1 cellular context compared by ENCODE assay signal in the genomic region with DNA sequence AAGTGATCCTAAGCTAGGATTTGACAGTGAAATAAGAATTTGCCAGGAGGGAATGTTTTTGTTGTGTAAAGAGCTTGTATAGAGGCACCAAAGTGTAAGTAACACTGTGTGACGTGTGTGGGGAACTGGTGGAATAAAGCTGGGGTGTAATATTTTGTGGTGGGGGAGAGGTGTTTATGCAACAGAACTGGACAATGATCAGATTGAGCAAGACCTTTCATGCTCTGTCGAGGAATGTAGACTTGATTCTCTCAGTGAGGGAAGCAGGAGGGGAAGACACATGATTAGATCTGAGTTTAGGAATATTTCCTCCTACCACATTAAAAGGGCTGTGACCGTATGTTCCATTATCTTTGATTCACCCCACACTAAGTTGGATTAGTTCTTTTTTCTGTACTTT.
TF ChIP-seq lines count a peak whose summit lies in the region.

No MANE protein-coding gene starts in this region.

TF ChIP-seq in HepG2, 621 proteins besides CTCF, POLR2A, EP300 and RAD21:
- TF ChIP-seq, protein P1, sequence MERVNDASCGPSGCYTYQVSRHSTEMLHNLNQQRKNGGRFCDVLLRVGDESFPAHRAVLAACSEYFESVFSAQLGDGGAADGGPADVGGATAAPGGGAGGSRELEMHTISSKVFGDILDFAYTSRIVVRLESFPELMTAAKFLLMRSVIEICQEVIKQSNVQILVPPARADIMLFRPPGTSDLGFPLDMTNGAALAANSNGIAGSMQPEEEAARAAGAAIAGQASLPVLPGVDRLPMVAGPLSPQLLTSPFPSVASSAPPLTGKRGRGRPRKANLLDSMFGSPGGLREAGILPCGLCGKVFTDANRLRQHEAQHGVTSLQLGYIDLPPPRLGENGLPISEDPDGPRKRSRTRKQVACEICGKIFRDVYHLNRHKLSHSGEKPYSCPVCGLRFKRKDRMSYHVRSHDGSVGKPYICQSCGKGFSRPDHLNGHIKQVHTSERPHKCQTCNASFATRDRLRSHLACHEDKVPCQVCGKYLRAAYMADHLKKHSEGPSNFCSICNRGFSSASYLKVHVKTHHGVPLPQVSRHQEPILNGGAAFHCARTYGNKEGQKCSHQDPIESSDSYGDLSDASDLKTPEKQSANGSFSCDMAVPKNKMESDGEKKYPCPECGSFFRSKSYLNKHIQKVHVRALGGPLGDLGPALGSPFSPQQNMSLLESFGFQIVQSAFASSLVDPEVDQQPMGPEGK (CRISPR knock-in tag; IDR thresholded peaks at IDR 0.05) = 0 out of 2 replicates have a peak, but pooled peaks have one; percentile 27
- TF ChIP-seq CEBPB (IDR thresholded peaks at IDR 0.05; ENCODE audit: borderline replicate concordance, low read depth, low read length) = peak; percentile 16; the same call in 1 of the 2 replicates
- no peak for TF ChIP-seq TBP (CRISPR knock-in tag; IDR thresholded peaks at IDR 0.05)
- peak; percentile 86 for TF ChIP-seq BCL6 (CRISPR knock-in tag; IDR thresholded peaks at IDR 0.05)
- TF ChIP-seq, protein P2, sequence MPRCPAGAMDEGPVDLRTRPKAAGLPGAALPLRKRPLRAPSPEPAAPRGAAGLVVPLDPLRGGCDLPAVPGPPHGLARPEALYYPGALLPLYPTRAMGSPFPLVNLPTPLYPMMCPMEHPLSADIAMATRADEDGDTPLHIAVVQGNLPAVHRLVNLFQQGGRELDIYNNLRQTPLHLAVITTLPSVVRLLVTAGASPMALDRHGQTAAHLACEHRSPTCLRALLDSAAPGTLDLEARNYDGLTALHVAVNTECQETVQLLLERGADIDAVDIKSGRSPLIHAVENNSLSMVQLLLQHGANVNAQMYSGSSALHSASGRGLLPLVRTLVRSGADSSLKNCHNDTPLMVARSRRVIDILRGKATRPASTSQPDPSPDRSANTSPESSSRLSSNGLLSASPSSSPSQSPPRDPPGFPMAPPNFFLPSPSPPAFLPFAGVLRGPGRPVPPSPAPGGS (CRISPR knock-in tag; IDR thresholded peaks at IDR 0.05) = no peak
